13 cellular contexts compared by ENCODE assay signal in the genomic region with DNA sequence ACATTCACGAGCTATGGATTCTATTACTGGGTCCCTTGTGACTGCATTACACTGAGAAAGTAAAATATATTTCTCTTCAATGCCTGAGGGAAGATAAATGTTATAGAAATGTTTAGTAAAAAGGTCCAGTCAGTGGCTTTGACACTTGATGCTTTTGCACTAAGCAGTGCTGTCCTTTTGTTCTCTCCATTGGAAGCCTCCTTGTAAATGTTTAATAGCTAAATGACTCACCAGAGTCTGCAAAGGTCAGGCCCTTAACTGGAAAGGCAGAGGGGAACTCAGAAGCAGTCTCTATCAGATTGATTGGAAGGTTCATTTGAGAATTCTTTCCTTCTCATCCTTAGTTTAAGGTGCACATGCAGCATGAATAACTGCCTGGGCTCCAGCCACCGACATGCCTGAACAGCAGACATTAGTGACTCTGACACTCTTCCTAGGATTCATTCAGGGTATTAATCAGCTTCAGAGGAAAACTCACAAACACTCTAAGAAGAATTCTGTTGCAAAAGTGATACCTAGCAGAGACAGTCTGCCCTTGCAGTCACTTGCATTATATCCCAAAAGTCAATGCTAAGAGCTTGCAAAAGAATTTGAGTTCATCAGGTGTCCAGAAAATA. TPM values are rescaled to one million over a fixed set of nuclear protein-coding genes. Genes with fewer than 3 reads are reported as not detected.
DNase-seq lines count a peak whose midpoint lies in the region; FAIRE-seq and TF ChIP-seq lines count a peak whose summit lies in the region.
"Had no signal": no experiment of that assay in that cellular context is flagged by ENCODE, and none has a peak within 500 bp of the region (broad histone marks: within the 10 kb centered on the region; RNA-seq: fewer than 3 reads in every experiment).

No MANE protein-coding gene starts in this region.

- no peak overlapping the region for H3K27ac ChIP-seq in MM.1S (ENCODE audit: low read length)

- H3K27me3 ChIP-seq in MM.1S (replicated peaks; ENCODE audit: insufficient read depth, low read length) = no peaks in the 10 kb centered on the region
- H3K27me3 ChIP-seq: adrenal gland had no signal

- H3F3A ChIP-seq in MM.1S (ENCODE audit: insufficient read depth, low read length) = no peaks in the 10 kb centered on the region

- no peak overlapping the region for H3K9ac ChIP-seq in MM.1S (ENCODE audit: low read length)

- TF ChIP-seq POLR2A in GM12891 (IDR thresholded peaks at IDR 0.05; ENCODE audit: low read depth, low read length) = no peak

- H3K9me3 ChIP-seq in MM.1S (replicated peaks; ENCODE audit: insufficient read depth, low read length) = no peaks in the 10 kb centered on the region
- H3K9me3 ChIP-seq: adrenal gland had no signal

- H3K79me2 ChIP-seq in MM.1S (ENCODE audit: low read length) = no peaks in the 10 kb centered on the region

- H3K9me2 ChIP-seq in MM.1S (replicated peaks; ENCODE audit: insufficient read depth, low read length) = no peaks in the 10 kb centered on the region

- H3K4me1 ChIP-seq in MM.1S (ENCODE audit: low read length) = no peaks in the 10 kb centered on the region

- no peaks in the 10 kb centered on the region for H4K20me1 ChIP-seq in MM.1S (ENCODE audit: insufficient read depth, low read length)

- DNase-seq in ELR (ENCODE audit: low read depth) (peak; percentile 60), H4 (ENCODE audit: low spot score) (peak; percentile 47), OCI-M1 (lab: John Stamatoyannopoulos, UW) (peak; percentile 24), left kidney (ENCODE audit: low read depth, low spot score) (peak; percentile 37), NCI-H1436 treated with DMSO at 0.1 percent for 48 hours (lab: John Stamatoyannopoulos, UW) (no peak), GM12891 (ENCODE audit: insufficient read length, low spot score) (no peak), MM.1S (no peak)
- no peak for DNase-seq in effector CD8-positive, alpha-beta T cell (lab: John Stamatoyannopoulos, UW)
- DNase-seq: DMS79 treated with DMSO at 0.1 percent for 48 hours, NCI-H226 had no signal

- no peak for FAIRE-seq in GM12891 (lab: Jason Lieb, UNC)

- H3K36me3 ChIP-seq in MM.1S (replicated peaks; ENCODE audit: insufficient read depth, low read length) = no peaks in the 10 kb centered on the region
- H3K36me3 ChIP-seq: adrenal gland had no signal

- H3K4me3 ChIP-seq in MM.1S (ENCODE audit: low read length) = no peak overlapping the region
- H3K4me3 ChIP-seq: adrenal gland had no signal

- no peak overlapping the region for H2AFZ ChIP-seq in MM.1S (ENCODE audit: low read length)

- TF ChIP-seq CTCF in MM.1S (IDR thresholded peaks at IDR 0.05; ENCODE audit: low read length) = no peak

- H3K4me2 ChIP-seq in MM.1S (ENCODE audit: low read depth, low read length) = no peak overlapping the region

TF ChIP-seq in GM12891, 5 proteins besides CTCF, POLR2A, EP300 and RAD21:
- TF ChIP-seq PAX5 (IDR thresholded peaks at IDR 0.05; ENCODE audit: insufficient read depth, low read length, severe bottlenecking) (no peak), POU2F2 (IDR thresholded peaks at IDR 0.05; ENCODE audit: low read depth, low read length) (no peak), SPI1 (IDR thresholded peaks at IDR 0.05; ENCODE audit: low read depth, low read length) (no peak), POLR2AphosphoS5 (IDR thresholded peaks at IDR 0.05; ENCODE audit: low read depth, low read length) (no peak), TAF1 (IDR thresholded peaks at IDR 0.05; ENCODE audit: low read depth, low read length) (no peak)

RNA-seq across cellular contexts. Expression of gene EDRF1, which starts 11.5 kb away (rescaled TPM):
- total RNA-seq in H4 (2014; rRNA removed; shearing (Covaris generic)) = 21.2 and 23.2 TPM in 2 replicates
- 21.2 TPM for polyA plus RNA-seq in GM12891 (2012; ENCODE audit: low read depth, missing spikeins)

RNA-seq across cellular contexts. Expression of gene TEX36, which starts 25.0 kb away (rescaled TPM):
- total RNA-seq in H4 (2014; rRNA removed; shearing (Covaris generic)) = not detected in 2 replicates
- not detected for polyA plus RNA-seq in GM12891 (2012; ENCODE audit: low read depth, missing spikeins)
- total RNA-seq: adrenal gland, skeletal muscle tissue, temporal lobe had no signal
- polyA plus RNA-seq: adrenal gland had no signal

Comparison
In these comparisons a context has a peak if more than half of its experiments do, and no peak if none do; other contexts are left out.
1. DNase-seq: peak in ELR (single experiment), H4 (single experiment), OCI-M1 (single experiment) and left kidney (single experiment); none in NCI-H1436 treated with DMSO at 0.1 percent for 48 hours (single experiment), effector CD8-positive, alpha-beta T cell (single experiment), GM12891 (single experiment) and MM.1S (single experiment).